ENCODE assay signal across 26 cellular contexts in the genomic region with DNA sequence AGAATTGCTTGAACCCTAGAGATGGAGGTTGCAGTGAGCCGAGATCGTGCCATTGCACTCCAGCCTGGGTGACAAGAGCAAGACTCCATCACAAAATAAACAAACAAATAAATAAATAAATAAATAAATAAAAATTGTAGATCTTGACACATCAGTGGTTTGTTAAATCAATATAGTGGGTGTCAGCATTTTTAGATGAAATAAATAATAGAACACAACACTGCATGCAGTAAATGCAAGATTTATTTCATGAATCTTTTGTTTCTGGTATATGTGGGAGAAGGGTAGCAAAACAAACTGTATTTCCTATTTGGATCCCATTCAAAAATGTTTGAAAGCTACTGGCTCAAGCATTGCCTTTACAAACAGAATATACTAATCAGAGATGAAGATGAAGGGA. TPM values are rescaled to one million over a fixed set of nuclear protein-coding genes. Genes with fewer than 3 reads are reported as not detected.
DNase-seq lines count a peak whose midpoint lies in the region; ATAC-seq, FAIRE-seq and TF ChIP-seq lines count a peak whose summit lies in the region.
"Had no signal": no experiment of that assay in that cellular context is flagged by ENCODE, and none has a peak within 500 bp of the region (broad histone marks: within the 10 kb centered on the region; RNA-seq: fewer than 3 reads in every experiment).

No MANE protein-coding gene starts in this region.

- H4K5ac ChIP-seq in IMR-90 (ENCODE audit: low read depth, low read length), result no peak overlapping the region

- TF ChIP-seq RAD21 in SK-N-SH (IDR thresholded peaks at IDR 0.05; ENCODE audit: low read length), result no peak
- TF ChIP-seq RAD21 in A549 (conservative IDR thresholded peaks at IDR 0.05 in 1 of 2, IDR thresholded peaks at IDR 0.05 in 1 of 2), result no peak
- no peak for TF ChIP-seq RAD21 in IMR-90 (IDR thresholded peaks at IDR 0.05; ENCODE audit: low read length)

- H4K8ac ChIP-seq in IMR-90 (ENCODE audit: low read depth in 2 of 2, low read length in 2 of 2), result no peak overlapping the region

- ATAC-seq in SK-N-SH treated with all-trans-retinoic acid at 6 μM for 48 hours, result no peak
- ATAC-seq in A549, result no peak
- no peak for ATAC-seq in IMR-90 (ENCODE audit: low read depth)
- ATAC-seq in natural killer cell treated with Interleukin-12 subunit alpha and Interleukin-12 subunit beta and Interleukin-15 and Interleukin-18, amount 100 ng/mL, for 72 hours, result no peak
- ATAC-seq in HG03520 (IDR thresholded peaks at IDR 0.05; ENCODE audit: unreplicated experiment), result no peak

- H3K9me1 ChIP-seq in IMR-90 (ENCODE audit: insufficient read depth, low read length), result no peaks in the 10 kb centered on the region

- no peak overlapping the region for H4K91ac ChIP-seq in IMR-90 (ENCODE audit: insufficient read depth, low read depth, low read length)

- POLR2A ChIA-PET in SK-N-SH (lab: Yijun Ruan, JAX), result no interaction called here
- POLR2A ChIA-PET in A549 (lab: Yijun Ruan, JAX), result no interaction called here
- POLR2A ChIA-PET in IMR-90 (lab: Charles Lee; ENCODE audit: unreplicated experiment), result no interaction called here

- peaks cover 8% of the 10 kb centered on the region; the same call in 1 of the 2 replicates for H3K79me2 ChIP-seq in SK-N-SH (ENCODE audit: insufficient read depth)

- no peak overlapping the region for H3K4me2 ChIP-seq in SK-N-SH
- no peak overlapping the region for H3K4me2 ChIP-seq in A549
- no peak overlapping the region for H3K4me2 ChIP-seq in IMR-90 (ENCODE audit: low read depth, low read length)

- H2AK5ac ChIP-seq in IMR-90 (ENCODE audit: low read depth, low read length), result no peak overlapping the region

- H3K27ac Mint-ChIP-seq in natural killer cell treated with Interleukin-12 subunit alpha and Interleukin-12 subunit beta and Interleukin-15 and Interleukin-18, amount 100 ng/mL, for 72 hours, result no peak overlapping the region
- H3K27ac Mint-ChIP-seq: CD4-positive, alpha-beta memory T cell; HFFc6 had no signal

- H3K9me3 Mint-ChIP-seq in natural killer cell treated with Interleukin-12 subunit alpha and Interleukin-12 subunit beta and Interleukin-15 and Interleukin-18, amount 100 ng/mL, for 72 hours, result no peaks in the 10 kb centered on the region
- H3K9me3 Mint-ChIP-seq: CD4-positive, alpha-beta memory T cell; HFFc6 had no signal

- DNase-seq in SK-N-SH (no peak), A549 (ENCODE audit: low read depth in 1 of 2, low spot score in 1 of 2) (no peak), IMR-90 (no peak), dermis microvascular lymphatic vessel endothelial cell (ENCODE audit: low read depth in 2 of 2) (peak; percentile 20 to 43), ovary (no peak)
- no peak for DNase-seq in natural killer cell treated with Interleukin-12 subunit alpha and Interleukin-12 subunit beta and Interleukin-15 and Interleukin-18, amount 100 ng/mL, for 72 hours (ENCODE audit: low spot score)
- DNase-seq: ACHN; AML-193; C1 segment of cervical spinal cord; Calu3; CD4-positive, alpha-beta memory T cell; COR-L47; DMS53; DMS79 treated with DMSO at 0.1 percent for 48 hours; GM23248; H7; HFFc6 had no signal

- H3K4me1 ChIP-seq in SK-N-SH (ENCODE audit: control insufficient read depth in 1 of 2, insufficient read depth in 2 of 2, low read depth in 1 of 2, low read length in 1 of 2) (no peaks in the 10 kb centered on the region), A549 (peaks cover 5% of the 10 kb centered on the region; the same call in 1 of the 3 replicates), IMR-90 (ENCODE audit: control insufficient read depth, insufficient read depth, low read length) (no peaks in the 10 kb centered on the region), ovary (ENCODE audit: insufficient read depth) (no peaks in the 10 kb centered on the region)

- no peak overlapping the region for H3K23ac ChIP-seq in IMR-90 (ENCODE audit: low read depth, low read length)

- TF ChIP-seq CTCF in SK-N-SH (IDR thresholded peaks at IDR 0.05) (no peak), A549 (IDR thresholded peaks at IDR 0.05) (no peak), IMR-90 (conservative IDR thresholded peaks at IDR 0.05; ENCODE audit: low read depth, low read length) (no peak), ovary (IDR thresholded peaks at IDR 0.05) (no peak)

- H3K27me3 ChIP-seq in SK-N-SH (ENCODE audit: insufficient read depth) (no peaks in the 10 kb centered on the region), IMR-90 (ENCODE audit: control insufficient read depth, insufficient read depth, low read length) (no peaks in the 10 kb centered on the region), ovary (no peaks in the 10 kb centered on the region)

- H2AFZ ChIP-seq in SK-N-SH (ENCODE audit: low read depth) (no peak overlapping the region), IMR-90 (replicated peaks; ENCODE audit: low read length, poor library complexity) (no peak overlapping the region)
- H2AFZ ChIP-seq: GM23248 had no signal

- H3F3A ChIP-seq in SK-N-SH (replicated peaks; ENCODE audit: insufficient read depth), result peaks cover 3% of the 10 kb centered on the region

- WGBS in SK-N-SH (ENCODE audit: low lambda C conversion rate), result 100% methylated on average over 2 of the region's 2 CpGs
- 90% methylated on average over 2 of the region's 2 CpGs for WGBS in A549 (ENCODE audit: missing lambda C conversion rate)
- WGBS in IMR-90 (ENCODE audit: extremely low coverage in 2 of 2, insufficient read length in 1 of 2), 2 experiments, result no CpG with 5 or more reads among the region's 2 CpGs
- 94 to 98% (median 96%) methylated on average over 2 of the region's 2 CpGs for WGBS in ovary, 3 donors

- no peak overlapping the region for H2BK15ac ChIP-seq in IMR-90 (ENCODE audit: low read depth, low read length)

- no peak overlapping the region for H2BK20ac ChIP-seq in IMR-90 (ENCODE audit: low read depth, low read length)

- H3K4ac ChIP-seq in IMR-90 (ENCODE audit: low read depth, low read length), result no peak overlapping the region

- no peaks in the 10 kb centered on the region for H3K9me3 ChIP-seq in SK-N-SH
- no peaks in the 10 kb centered on the region for H3K9me3 ChIP-seq in A549
- H3K9me3 ChIP-seq in IMR-90 (ENCODE audit: control insufficient read depth, insufficient read depth, low read length), result no peaks in the 10 kb centered on the region
- no peaks in the 10 kb centered on the region for H3K9me3 ChIP-seq in ovary

- H3K9ac ChIP-seq in SK-N-SH, result no peak overlapping the region
- no peak overlapping the region for H3K9ac ChIP-seq in IMR-90 (ENCODE audit: low read depth, low read length)
- H3K9ac ChIP-seq: GM23248 had no signal

- intact Hi-C loops in IMR-90 (cut with micrococcal nuclease), result no loop called here
- intact Hi-C loops in ovary (cut with DNase I), result no loop called here

- FAIRE-seq in A549 (lab: Jason Lieb, UNC), result no peak
- FAIRE-seq: A204.1, G401.6, GM12892, GM19239, H1 had no signal

- H3K4me1 Mint-ChIP-seq in natural killer cell treated with Interleukin-12 subunit alpha and Interleukin-12 subunit beta and Interleukin-15 and Interleukin-18, amount 100 ng/mL, for 72 hours (ENCODE audit: low read depth in 2 of 2), result no peaks in the 10 kb centered on the region

- no peaks in the 10 kb centered on the region for H3K9me2 ChIP-seq in SK-N-SH

- in situ Hi-C loops in IMR-90 (cut with MboI; ENCODE audit: low sequenced_read_pairs), result no loop called here

- TF ChIP-seq EP300 in SK-N-SH (IDR thresholded peaks at IDR 0.05; ENCODE audit: borderline replicate concordance in 1 of 2, low read depth in 1 of 2, low read length in 1 of 2), result no peak
- no peak for TF ChIP-seq EP300 in A549 (IDR thresholded peaks at IDR 0.05)
- TF ChIP-seq EP300 in ovary (IDR thresholded peaks at IDR 0.05), result no peak

- H2AK9ac ChIP-seq in IMR-90 (replicated peaks; ENCODE audit: low read depth, low read length, poor library complexity), result no peak overlapping the region

- H3K4me3 ChIP-seq in SK-N-SH (ENCODE audit: low read depth in 2 of 2, low read length in 1 of 2) (no peak overlapping the region), A549 (no peak overlapping the region), IMR-90 (ENCODE audit: insufficient read depth, low read depth, low read length) (no peak overlapping the region), ovary (no peak overlapping the region)
- H3K4me3 ChIP-seq: GM23248 had no signal

- no peaks in the 10 kb centered on the region for H4K20me1 ChIP-seq in SK-N-SH (ENCODE audit: insufficient read depth)
- H4K20me1 ChIP-seq in IMR-90 (ENCODE audit: insufficient read depth, low read length), result no peaks in the 10 kb centered on the region

- no peak overlapping the region for H3K14ac ChIP-seq in IMR-90 (replicated peaks; ENCODE audit: low read depth, low read length)

- H2BK120ac ChIP-seq in IMR-90 (ENCODE audit: low read depth, low read length), result no peak overlapping the region

- no TSS peak for BruUV-seq in IMR-90 (replicated peaks; lab: Mats Ljungman, UMichigan)

- dilution Hi-C loops in IMR-90 (cut with HindIII; ENCODE audit: low sequenced_read_pairs, unreplicated experiment), result no loop called here

- peak overlapping the region; percentile 63 to 83; a peak in 3 of 4 replicates for H3K27ac ChIP-seq in SK-N-SH (ENCODE audit: low read depth in 2 of 2, low read length in 1 of 2)
- no peak overlapping the region for H3K27ac ChIP-seq in A549
- no peak overlapping the region for H3K27ac ChIP-seq in IMR-90 (ENCODE audit: insufficient read depth, low read length)
- H3K27ac ChIP-seq in ovary, result no peak overlapping the region
- H3K27ac ChIP-seq: 22Rv1, GM23248 had no signal

- no peak overlapping the region for H3K4me3 Mint-ChIP-seq in natural killer cell treated with Interleukin-12 subunit alpha and Interleukin-12 subunit beta and Interleukin-15 and Interleukin-18, amount 100 ng/mL, for 72 hours
- H3K4me3 Mint-ChIP-seq: CD4-positive, alpha-beta memory T cell; HFFc6 had no signal

- TF ChIP-seq POLR2A in A549 (IDR thresholded peaks at IDR 0.05; ENCODE audit: low read length) (no peak), IMR-90 (IDR thresholded peaks at IDR 0.05; ENCODE audit: low read depth, low read length) (no peak), ovary (IDR thresholded peaks at IDR 0.05) (no peak)

- no peak overlapping the region for H3K56ac ChIP-seq in IMR-90 (ENCODE audit: extremely low read depth, insufficient read depth, low read length)

- CTCF ChIA-PET in SK-N-SH (lab: Yijun Ruan, JAX), result interaction anchor here (1.0 to 1.4 kb wide), 3 partner anchors 9 to 31 kb away, joined by 3 to 6 read pairs (median 4); no protein-coding TSS in a partner anchor
- CTCF ChIA-PET in A549 (lab: Yijun Ruan, JAX), result interaction anchor here (0.8 to 1.3 kb wide), 3 partner anchors 9 to 195 kb away, joined by 3 to 4 read pairs (median 3); no protein-coding TSS in a partner anchor
- CTCF ChIA-PET in IMR-90 (lab: Yijun Ruan, JAX), result no interaction called here

- H3K18ac ChIP-seq in IMR-90 (ENCODE audit: low read depth, low read length), result no peak overlapping the region

- H3K79me1 ChIP-seq in IMR-90 (ENCODE audit: low read depth in 1 of 2, low read length in 2 of 2), result peaks cover 0 to 5% of the 10 kb centered on the region in 2 experiments; a peak in 1 of 4 replicates

- no peaks in the 10 kb centered on the region for H3K36me3 Mint-ChIP-seq in natural killer cell treated with Interleukin-12 subunit alpha and Interleukin-12 subunit beta and Interleukin-15 and Interleukin-18, amount 100 ng/mL, for 72 hours

- H2BK5ac ChIP-seq in IMR-90 (ENCODE audit: low read depth, low read length, poor library complexity, severe bottlenecking), result no peak overlapping the region

- H3K27me3 Mint-ChIP-seq in natural killer cell treated with Interleukin-12 subunit alpha and Interleukin-12 subunit beta and Interleukin-15 and Interleukin-18, amount 100 ng/mL, for 72 hours, result no peaks in the 10 kb centered on the region
- H3K27me3 Mint-ChIP-seq: CD4-positive, alpha-beta memory T cell had no signal

- H3K36me3 ChIP-seq in SK-N-SH (replicated peaks in 1 of 2; ENCODE audit: control insufficient read depth in 1 of 2, insufficient read depth in 2 of 2, low read length in 1 of 2) (no peaks in the 10 kb centered on the region), IMR-90 (ENCODE audit: control insufficient read depth, insufficient read depth, low read length) (no peaks in the 10 kb centered on the region), ovary (no peaks in the 10 kb centered on the region)

RNA-seq across cellular contexts. Expression of gene CHRM5, which starts 35.6 kb away (rescaled TPM):
- 0.03 TPM in 1 of 2 replicates, not detected in the other for polyA plus RNA-seq in SK-N-SH (2012; rRNA removed)
- 0.01 TPM in 1 of 2 replicates, not detected in the other for polyA plus RNA-seq in SK-N-SH (2012; cell fraction: cytosol; rRNA removed)
- polyA plus RNA-seq in SK-N-SH (2012; cell fraction: nucleus; rRNA removed), result 0.04 and 0.07 TPM in 2 replicates
- polyA plus RNA-seq in A549 (2011; rRNA removed), result 0.01 TPM in 1 of 2 replicates, not detected in the other
- 0.01 TPM in 1 of 2 replicates, not detected in the other for polyA plus RNA-seq in A549 (2012; cell fraction: cytosol; rRNA removed)
- 0.02 TPM in 1 of 2 replicates, not detected in the other for polyA plus RNA-seq in A549 (2012; cell fraction: nucleus; rRNA removed)
- polyA plus RNA-seq in A549 (2017; fragmentation: RNase III; extraction: RNeasy Plus Mini Kit Qiagen cat#74134 plus additional on column Dnase treatment), result not detected in 3 replicates
- not detected in 2 replicates for polyA minus RNA-seq in A549 (2011; rRNA and poly(A)+ RNA removed)
- total RNA-seq in IMR-90 (2012; rRNA removed), result under 0.01 TPM in 2 replicates
- polyA plus RNA-seq in IMR-90 (2012; rRNA removed), result 0.03 and 0.04 TPM in 2 replicates
- 0.02 and 0.05 TPM in 2 replicates for polyA plus RNA-seq in IMR-90 (2012; cell fraction: cytosol; rRNA removed)
- 0.01 and 0.03 TPM in 2 replicates for polyA plus RNA-seq in IMR-90 (2012; cell fraction: nucleus; rRNA removed; ENCODE audit: low replicate concordance)
- total RNA-seq in dermis microvascular lymphatic vessel endothelial cell, result under 0.01 and 0.13 TPM in 2 replicates
- total RNA-seq in natural killer cell treated with Interleukin-12 subunit alpha and Interleukin-12 subunit beta and Interleukin-15 and Interleukin-18, amount 100 ng/mL, for 72 hours, result not detected
- under 1 TPM in 1 of 7 donors, not detected in 6; 0.08 TPM for total RNA-seq in ovary
- polyA plus RNA-seq in ovary, result not detected
- total RNA-seq: Calu3; CD4-positive, alpha-beta memory T cell; Daoy; H1; H7 had no signal
- polyA plus RNA-seq: H1 had no signal

Comparison
In these comparisons a context has a peak if more than half of its experiments do, and no peak if none do; other contexts are left out.
1. DNase-seq: peak in dermis microvascular lymphatic vessel endothelial cell (2 of 2); none in SK-N-SH (single experiment), A549 (0 of 2), IMR-90 (single experiment), natural killer cell treated with Interleukin-12 subunit alpha and Interleukin-12 subunit beta and Interleukin-15 and Interleukin-18, amount 100 ng/mL, for 72 hours (single experiment) and ovary (0 of 5).
2. H3K27ac ChIP-seq: peak in SK-N-SH (2 of 2); none in A549 (0 of 2), IMR-90 (single experiment) and ovary (0 of 2).